3 cellular contexts compared by ENCODE assay signal in genomic region chr11:126114486-126115252, GRCh38.
TF ChIP-seq lines count a peak whose summit lies in the region.

No MANE protein-coding gene starts in this region.

TF ChIP-seq in IMR-90, 13 proteins besides CTCF, POLR2A, EP300 and RAD21 (continued from another document):
- TF ChIP-seq ELK1 (IDR thresholded peaks at IDR 0.05; ENCODE audit: borderline replicate concordance, low read depth, low read length) (no peak), SMC3 (IDR thresholded peaks at IDR 0.05; ENCODE audit: low read depth, low read length) (no peak), MXI1 (IDR thresholded peaks at IDR 0.05; ENCODE audit: borderline replicate concordance, low read depth, low read length) (no peak), CEBPB (IDR thresholded peaks at IDR 0.05; ENCODE audit: low read depth, low read length) (no peak), BHLHE40 (IDR thresholded peaks at IDR 0.05; ENCODE audit: low read depth, low read length) (no peak), FOS (IDR thresholded peaks at IDR 0.05; ENCODE audit: low read depth, low read length) (no peak), NFE2L2 (IDR thresholded peaks at IDR 0.05; ENCODE audit: low read depth, low read length) (no peak), MAZ (IDR thresholded peaks at IDR 0.05; ENCODE audit: borderline replicate concordance, low read depth, low read length) (no peak), USF2 (IDR thresholded peaks at IDR 0.05; ENCODE audit: low read depth, low read length) (no peak), MAFK (IDR thresholded peaks at IDR 0.05; ENCODE audit: low read depth, low read length) (no peak), RCOR1 (IDR thresholded peaks at IDR 0.05; ENCODE audit: insufficient replicate concordance, low read length) (no peak), RFX5 (IDR thresholded peaks at IDR 0.05; ENCODE audit: low read depth, low read length) (no peak)

TF ChIP-seq in GM23338, 12 proteins besides CTCF, POLR2A, EP300 and RAD21 (continued from another document):
- TF ChIP-seq NANOG (IDR thresholded peaks at IDR 0.05; ENCODE audit: borderline replicate concordance): no peak
- TF ChIP-seq ZNF331 (CRISPR knock-in tag; IDR thresholded peaks at IDR 0.05; ENCODE audit: low read depth): no peak
- no peak for TF ChIP-seq JUNB (IDR thresholded peaks at IDR 0.05; ENCODE audit: unreplicated experiment)
- TF ChIP-seq REST (IDR thresholded peaks at IDR 0.05; ENCODE audit: unreplicated experiment): no peak
- TF ChIP-seq STAT1 (IDR thresholded peaks at IDR 0.05; ENCODE audit: unreplicated experiment): no peak
- TF ChIP-seq ETS1 (IDR thresholded peaks at IDR 0.05): no peak

TF ChIP-seq in GM12891, 5 proteins besides CTCF, POLR2A, EP300 and RAD21 (continued from another document):
- TF ChIP-seq TAF1 (IDR thresholded peaks at IDR 0.05; ENCODE audit: low read depth, low read length): no peak
